Comparison of ENCODE assay signal across 9 cellular contexts in genomic region chr16:4140652-4141051, GRCh38. TPM values are rescaled to one million over a fixed set of nuclear protein-coding genes. Genes with fewer than 3 reads are reported as not detected.
DNase-seq lines count a peak whose midpoint lies in the region; ATAC-seq and TF ChIP-seq lines count a peak whose summit lies in the region.
"Had no signal": no experiment of that assay in that cellular context is flagged by ENCODE, and none has a peak within 500 bp of the region (broad histone marks: within the 10 kb centered on the region; RNA-seq: fewer than 3 reads in every experiment).

No MANE protein-coding gene starts in this region.

- no peak overlapping the region for H3K27ac ChIP-seq in AG04450 (ENCODE audit: low read depth, low read length)

- no peak overlapping the region for H3K27ac Mint-ChIP-seq in activated T-helper 1 cell treated with anti-CD3 and anti-CD28 coated beads, Interleukin-12 subunit alpha, Interleukin-12 subunit beta, Interleukin-2, Interleukin-4 antibody, amounts not matched to agents 30 ng/mL and 10 ng/mL and 1 ng/mL, durations not matched to agents 14 hours and 24 hours and 36 hours
- H3K27ac Mint-ChIP-seq in activated naive CD8-positive, alpha-beta T cell treated with anti-CD3 and anti-CD28 coated beads for 36 hours: no peak overlapping the region

- ATAC-seq in HG02610 (IDR thresholded peaks at IDR 0.05; ENCODE audit: unreplicated experiment) (peak; percentile 51), HG03280 (IDR thresholded peaks at IDR 0.05; ENCODE audit: unreplicated experiment) (no peak)

- H3K4me3 Mint-ChIP-seq in activated T-helper 1 cell treated with anti-CD3 and anti-CD28 coated beads, Interleukin-12 subunit alpha, Interleukin-12 subunit beta, Interleukin-2, Interleukin-4 antibody, amounts not matched to agents 30 ng/mL and 10 ng/mL and 1 ng/mL, durations not matched to agents 14 hours and 24 hours and 36 hours: no peak overlapping the region
- no peak overlapping the region for H3K4me3 Mint-ChIP-seq in activated naive CD8-positive, alpha-beta T cell treated with anti-CD3 and anti-CD28 coated beads for 36 hours

- H3K27me3 Mint-ChIP-seq in activated T-helper 1 cell treated with anti-CD3 and anti-CD28 coated beads, Interleukin-12 subunit alpha, Interleukin-12 subunit beta, Interleukin-2, Interleukin-4 antibody, amounts not matched to agents 30 ng/mL and 10 ng/mL and 1 ng/mL, durations not matched to agents 14 hours and 24 hours and 36 hours (ENCODE audit: insufficient read depth): peaks cover 6% of the 10 kb centered on the region
- H3K27me3 Mint-ChIP-seq in activated naive CD8-positive, alpha-beta T cell treated with anti-CD3 and anti-CD28 coated beads for 36 hours: peaks cover 9% of the 10 kb centered on the region

- intact Hi-C loops in activated T-helper 1 cell treated with anti-CD3 and anti-CD28 coated beads, Interleukin-12 subunit alpha, Interleukin-12 subunit beta, Interleukin-2, Interleukin-4 antibody, amounts not matched to agents 30 ng/mL and 10 ng/mL and 1 ng/mL, durations not matched to agents 14 hours and 24 hours and 36 hours (cut with micrococcal nuclease): no loop called here

- peaks cover 2% of the 10 kb centered on the region for H3K27me3 ChIP-seq in AG04450 (ENCODE audit: control insufficient read depth, insufficient read depth, low read length)

- no peak for TF ChIP-seq CTCF in AG04450 (IDR thresholded peaks at IDR 0.05; ENCODE audit: low read depth, low read length)

- DNase-seq in AG04450 (ENCODE audit: low read depth, low spot score) (peak; percentile 21), SW480 (ENCODE audit: low spot score) (peak; percentile 6), glomerular visceral epithelial cell (ENCODE audit: extremely low spot score) (peak; percentile 12), Ammon's horn (ENCODE audit: low spot score) (no peak)
- DNase-seq in activated T-helper 1 cell treated with anti-CD3 and anti-CD28 coated beads, Interleukin-12 subunit alpha, Interleukin-12 subunit beta, Interleukin-2, Interleukin-4 antibody, amounts not matched to agents 30 ng/mL and 10 ng/mL and 1 ng/mL, durations not matched to agents 14 hours and 24 hours and 36 hours (ENCODE audit: low spot score): no peak
- no peak for DNase-seq in activated naive CD8-positive, alpha-beta T cell treated with anti-CD3 and anti-CD28 coated beads for 36 hours
- DNase-seq: DMS53 had no signal

- H3K4me1 Mint-ChIP-seq in activated T-helper 1 cell treated with anti-CD3 and anti-CD28 coated beads, Interleukin-12 subunit alpha, Interleukin-12 subunit beta, Interleukin-2, Interleukin-4 antibody, amounts not matched to agents 30 ng/mL and 10 ng/mL and 1 ng/mL, durations not matched to agents 14 hours and 24 hours and 36 hours (ENCODE audit: low read depth): peaks cover 40% of the 10 kb centered on the region
- peaks cover 3% of the 10 kb centered on the region for H3K4me1 Mint-ChIP-seq in activated naive CD8-positive, alpha-beta T cell treated with anti-CD3 and anti-CD28 coated beads for 36 hours

- POLR2A ChIA-PET in AG04450 (lab: Yijun Ruan, JAX): no interaction called here

- H3K4me3 ChIP-seq in AG04450 (ENCODE audit: low read depth, low read length): no peak overlapping the region

- H3K9me3 ChIP-seq in AG04450 (ENCODE audit: control insufficient read depth, insufficient read depth, low read length): peaks cover 8% of the 10 kb centered on the region

- CTCF ChIA-PET in AG04450 (lab: Charles Lee): interaction anchor here (0.6 kb wide), 1 partner anchor 35 kb away, joined by 5 read pairs; no protein-coding TSS in a partner anchor

- no peaks in the 10 kb centered on the region for H3K36me3 Mint-ChIP-seq in activated T-helper 1 cell treated with anti-CD3 and anti-CD28 coated beads, Interleukin-12 subunit alpha, Interleukin-12 subunit beta, Interleukin-2, Interleukin-4 antibody, amounts not matched to agents 30 ng/mL and 10 ng/mL and 1 ng/mL, durations not matched to agents 14 hours and 24 hours and 36 hours (ENCODE audit: low read depth)
- no peaks in the 10 kb centered on the region for H3K36me3 Mint-ChIP-seq in activated naive CD8-positive, alpha-beta T cell treated with anti-CD3 and anti-CD28 coated beads for 36 hours

- peaks cover 8% of the 10 kb centered on the region for H3K9me3 Mint-ChIP-seq in activated T-helper 1 cell treated with anti-CD3 and anti-CD28 coated beads, Interleukin-12 subunit alpha, Interleukin-12 subunit beta, Interleukin-2, Interleukin-4 antibody, amounts not matched to agents 30 ng/mL and 10 ng/mL and 1 ng/mL, durations not matched to agents 14 hours and 24 hours and 36 hours
- no peaks in the 10 kb centered on the region for H3K9me3 Mint-ChIP-seq in activated naive CD8-positive, alpha-beta T cell treated with anti-CD3 and anti-CD28 coated beads for 36 hours

RNA-seq across cellular contexts. Expression of gene ADCY9, which starts 24.4 kb away (rescaled TPM):
- polyA plus RNA-seq in AG04450 (2011; rRNA removed): 16.0 and 16.1 TPM in 2 replicates
- polyA minus RNA-seq in AG04450 (2011; rRNA and poly(A)+ RNA removed): 26.9 and 33.5 TPM in 2 replicates
- 9.4 and 9.7 TPM in 2 replicates for total RNA-seq in activated T-helper 1 cell treated with anti-CD3 and anti-CD28 coated beads, Interleukin-12 subunit alpha, Interleukin-12 subunit beta, Interleukin-2, Interleukin-4 antibody, amounts not matched to agents 30 ng/mL and 10 ng/mL and 1 ng/mL, durations not matched to agents 14 hours and 24 hours and 36 hours
- 1 to 10 TPM; 3.6 to 4.2 TPM for total RNA-seq in activated naive CD8-positive, alpha-beta T cell treated with anti-CD3 and anti-CD28 coated beads for 36 hours

Comparison
In these comparisons a context has a peak if more than half of its experiments do, and no peak if none do; other contexts are left out.
1. DNase-seq: peak in AG04450 (single experiment), SW480 (single experiment) and glomerular visceral epithelial cell (single experiment); none in Ammon's horn (single experiment), activated T-helper 1 cell treated with anti-CD3 and anti-CD28 coated beads, Interleukin-12 subunit alpha, Interleukin-12 subunit beta, Interleukin-2, Interleukin-4 antibody, amounts not matched to agents 30 ng/mL and 10 ng/mL and 1 ng/mL, durations not matched to agents 14 hours and 24 hours and 36 hours (single experiment) and activated naive CD8-positive, alpha-beta T cell treated with anti-CD3 and anti-CD28 coated beads for 36 hours (single experiment).